Comparison of ENCODE assay signal across 9 cellular contexts in the genomic region with DNA sequence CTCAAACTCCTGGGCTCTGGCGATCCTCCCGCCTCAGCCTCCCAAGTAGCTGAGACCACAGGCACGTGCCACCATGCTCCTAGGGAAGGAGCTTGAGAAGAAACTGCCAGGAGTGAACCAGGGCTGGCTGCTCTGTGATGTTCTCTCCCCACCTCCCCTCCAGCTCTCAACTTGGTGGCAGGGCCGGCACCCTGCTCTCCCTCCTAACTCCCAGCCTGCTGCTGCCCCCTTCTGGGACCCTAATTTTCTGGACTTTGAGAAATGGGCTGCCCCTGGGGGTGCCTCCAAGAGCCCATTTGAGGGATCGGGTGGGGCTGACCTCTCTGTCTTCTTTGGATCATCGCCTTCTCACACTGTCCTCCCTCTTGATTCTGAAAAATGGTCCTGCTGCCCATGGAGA. TPM values are rescaled to one million over a fixed set of nuclear protein-coding genes. Genes with fewer than 3 reads are reported as not detected.
DNase-seq lines count a peak whose midpoint lies in the region; ATAC-seq and TF ChIP-seq lines count a peak whose summit lies in the region.
"Had no signal": no experiment of that assay in that cellular context is flagged by ENCODE, and none has a peak within 500 bp of the region (broad histone marks: within the 10 kb centered on the region; RNA-seq: fewer than 3 reads in every experiment).

No MANE protein-coding gene starts in this region.

- H3K4me3 ChIP-seq in left ventricle myocardium inferior (no peak overlapping the region), iPS-15b (ENCODE audit: low read depth, low read length) (no peak overlapping the region)

- peak overlapping the region; percentile 14 for H3K9ac ChIP-seq in iPS-15b (ENCODE audit: low read depth, low read length)

- H3K27ac ChIP-seq in left ventricle myocardium inferior (replicated peaks): peak overlapping the region; percentile 100

- DNase-seq in left ventricle myocardium inferior: no peak
- DNase-seq in left ventricle myocardium superior: no peak
- DNase-seq in activated CD8-positive, alpha-beta memory T cell treated with anti-CD3 and anti-CD28 coated beads, Interleukin-2, amount 50 U/mL, for 4 hours: peak; percentile 62
- DNase-seq in superior temporal gyrus (ENCODE audit: extremely low spot score): peak; percentile 7
- DNase-seq in cerebellar nuclear complex (lab: John Stamatoyannopoulos, UW): no peak
- DNase-seq: naive B cell had no signal

- TF ChIP-seq CTCF in left ventricle myocardium inferior (IDR thresholded peaks at IDR 0.05; ENCODE audit: borderline replicate concordance): peak; percentile 26

- H3K4me1 ChIP-seq in left ventricle myocardium inferior (peaks cover 91% of the 10 kb centered on the region), iPS-15b (ENCODE audit: control insufficient read depth, insufficient read depth, low read length) (peaks cover 36% of the 10 kb centered on the region)

- H3K27me3 ChIP-seq in left ventricle myocardium inferior (ENCODE audit: low read depth) (no peaks in the 10 kb centered on the region), iPS-15b (ENCODE audit: control insufficient read depth, insufficient read depth, low read length) (no peaks in the 10 kb centered on the region)

- ATAC-seq in left ventricle myocardium superior (no peak), HG03432 (IDR thresholded peaks at IDR 0.05; ENCODE audit: unreplicated experiment) (no peak), GM21390 (IDR thresholded peaks at IDR 0.05; ENCODE audit: unreplicated experiment) (no peak)

- H3K9me3 ChIP-seq in left ventricle myocardium inferior (replicated peaks): no peaks in the 10 kb centered on the region
- no peaks in the 10 kb centered on the region for H3K9me3 ChIP-seq in iPS-15b (ENCODE audit: control insufficient read depth, insufficient read depth, low read length)

- H3K36me3 ChIP-seq in left ventricle myocardium inferior (peaks cover 30% of the 10 kb centered on the region), iPS-15b (ENCODE audit: control insufficient read depth, insufficient read depth, low read length) (peaks cover 16% of the 10 kb centered on the region)

- intact Hi-C loops in left ventricle myocardium inferior (cut with micrococcal nuclease) (no loop called here), left ventricle myocardium superior (cut with micrococcal nuclease) (loop anchor here (10.0 kb wide), 1 partner anchor 78 kb away; no protein-coding TSS in a partner anchor)

RNA-seq across cellular contexts. Expression of gene STAT3, which starts 14.9 kb away (rescaled TPM):
- total RNA-seq in left ventricle myocardium inferior: 116 TPM
- total RNA-seq in left ventricle myocardium superior: 146 TPM

RNA-seq across cellular contexts. Expression of gene CAVIN1, which starts 19.9 kb away (rescaled TPM):
- total RNA-seq in left ventricle myocardium inferior: 205 TPM
- total RNA-seq in left ventricle myocardium superior: 216 TPM

RNA-seq across cellular contexts. Expression of gene ATP6V0A1, which starts 55.5 kb away (rescaled TPM):
- total RNA-seq in left ventricle myocardium inferior: 25.6 TPM
- 33.2 TPM for total RNA-seq in left ventricle myocardium superior

Comparison
In these comparisons a context has a peak if more than half of its experiments do, and no peak if none do; other contexts are left out.
1. DNase-seq: peak in activated CD8-positive, alpha-beta memory T cell treated with anti-CD3 and anti-CD28 coated beads, Interleukin-2, amount 50 U/mL, for 4 hours (single experiment) and superior temporal gyrus (single experiment); none in left ventricle myocardium inferior (single experiment), left ventricle myocardium superior (single experiment) and cerebellar nuclear complex (0 of 2).